ENCODE assay signal across 8 cellular contexts in the genomic region with DNA sequence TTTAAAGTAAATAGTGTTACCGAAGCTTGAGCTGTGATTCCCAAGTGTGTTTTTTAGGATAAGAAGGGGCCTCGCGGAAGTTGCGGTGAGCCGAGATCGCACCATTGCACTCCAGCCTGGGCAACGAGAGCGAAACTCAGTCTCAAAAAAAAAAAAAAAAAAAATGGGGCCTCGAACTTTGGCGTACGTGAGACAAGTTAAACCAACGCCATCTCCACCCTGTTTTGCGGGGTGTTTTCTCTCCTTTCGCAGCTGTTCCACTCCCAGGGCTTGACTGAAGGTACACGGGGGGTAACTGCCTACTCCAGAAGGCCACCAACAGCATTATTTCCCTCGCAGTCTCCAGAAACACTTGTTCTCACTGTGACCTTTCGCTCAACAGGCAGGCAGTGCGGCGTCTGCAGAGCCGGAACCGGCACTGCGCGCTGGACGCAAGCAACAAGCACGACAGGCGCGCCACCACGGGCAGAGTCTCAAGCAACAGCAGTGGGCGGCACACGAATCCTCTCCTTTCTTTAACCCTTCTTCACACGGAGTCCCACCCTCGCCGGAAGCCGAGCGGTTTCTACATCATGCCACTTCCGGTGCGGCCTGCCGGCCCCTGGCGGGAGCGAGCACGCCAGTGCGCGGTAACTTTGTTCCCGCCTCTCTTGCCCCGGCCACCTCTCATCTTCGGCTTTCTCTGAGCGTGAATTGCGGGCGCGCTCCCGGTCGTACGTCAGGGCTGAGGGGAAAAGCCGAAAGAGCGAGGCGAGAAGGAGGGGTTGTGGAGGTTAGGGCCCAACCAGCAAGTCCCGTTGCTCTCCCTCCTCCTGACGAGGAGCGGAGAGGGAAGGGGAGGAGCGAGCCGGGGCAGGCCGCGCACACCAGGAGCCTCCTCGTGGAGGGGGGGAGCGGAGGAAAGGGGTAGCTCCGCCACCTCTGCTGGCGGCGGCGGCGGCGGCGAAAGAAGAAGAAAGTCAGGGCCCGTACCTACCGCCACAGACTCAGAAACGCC. TPM values are rescaled to one million over a fixed set of nuclear protein-coding genes. Genes with fewer than 3 reads are reported as not detected.
DNase-seq lines count a peak whose midpoint lies in the region; ATAC-seq and TF ChIP-seq lines count a peak whose summit lies in the region.

No MANE protein-coding gene starts in this region.

- peaks cover 54% of the 10 kb centered on the region for H3K79me2 ChIP-seq in PC-9 (ENCODE audit: low read depth)

- peak; percentile 68 for ATAC-seq in GM21723 (IDR thresholded peaks at IDR 0.05; ENCODE audit: unreplicated experiment)
- peak; percentile 82 to 85 for ATAC-seq in activated T-cell treated with anti-CD3 and anti-CD28 coated beads, Interleukin-2, amount 50 U/mL, for 4 hours

- POLR2A ChIA-PET in PC-9 (lab: Charles Lee; ENCODE audit: unreplicated experiment), result interaction anchor here (0.6 kb wide), 4 partner anchors 53 to 382 kb away, joined by 3 to 6 read pairs (median 3); partner anchors contain the start of gene RALA

- peaks cover 28% of the 10 kb centered on the region for H3K4me1 Mint-ChIP-seq in activated T-cell treated with anti-CD3 and anti-CD28 coated beads, Interleukin-2, amount 50 U/mL, for 4 hours (ENCODE audit: low read depth)

- H3K27me3 ChIP-seq in PC-9 (ENCODE audit: insufficient read depth, low read depth), result no peaks in the 10 kb centered on the region

- H3K4me3 Mint-ChIP-seq in activated T-cell treated with anti-CD3 and anti-CD28 coated beads, Interleukin-2, amount 50 U/mL, for 4 hours, result peak overlapping the region; percentile 89

- H3K4me1 ChIP-seq in PC-9 (replicated peaks; ENCODE audit: insufficient read depth), result peaks cover 20% of the 10 kb centered on the region

- peak overlapping the region; percentile 99 for H3K4me2 ChIP-seq in PC-9

- CTCF ChIA-PET in PC-9 (lab: Charles Lee), result interaction anchor here (0.6 kb wide), 1 partner anchor 53 kb away, joined by 3 read pairs; no protein-coding TSS in a partner anchor

- H3K27ac ChIP-seq in PC-9, result peak overlapping the region; percentile 94

- BruUV-seq in PC-9 (replicated peaks; lab: Mats Ljungman, UMichigan), result TSS peak; percentile 95

- peak overlapping the region; percentile 96 for H2AFZ ChIP-seq in PC-9

- no peaks in the 10 kb centered on the region for H3K9me3 Mint-ChIP-seq in activated T-cell treated with anti-CD3 and anti-CD28 coated beads, Interleukin-2, amount 50 U/mL, for 4 hours

- H3K36me3 Mint-ChIP-seq in activated T-cell treated with anti-CD3 and anti-CD28 coated beads, Interleukin-2, amount 50 U/mL, for 4 hours (ENCODE audit: insufficient read depth), result peaks cover 3% of the 10 kb centered on the region

- DNase-seq in DMS53 treated with DMSO at 0.1 percent for 48 hours (lab: John Stamatoyannopoulos, UW; ENCODE audit: unreplicated experiment), result peak; percentile 96
- peak; percentile 100 for DNase-seq in KBM-7
- DNase-seq in PC-9, result peak; percentile 100
- DNase-seq in activated T-cell treated with anti-CD3 and anti-CD28 coated beads, Interleukin-2, amount 50 U/mL, for 4 hours, result peak; percentile 97
- peak; percentile 99 for DNase-seq in erythroblast (lab: John Stamatoyannopoulos, UW)
- DNase-seq in mucosa of gallbladder (ENCODE audit: low spot score), result peak; percentile 99
- DNase-seq in stimulated activated CD8-positive, alpha-beta memory T cell treated with anti-CD3 and anti-CD28 coated beads, Interleukin-4, amount 100 ng/mL, for 24 hours (ENCODE audit: low read depth), result peak; percentile 97

- no peaks in the 10 kb centered on the region for H3K36me3 ChIP-seq in PC-9 (ENCODE audit: low read depth)

- no peaks in the 10 kb centered on the region for H3K9me2 ChIP-seq in PC-9 (ENCODE audit: insufficient read depth)

- H3F3A ChIP-seq in PC-9 (ENCODE audit: insufficient read depth, low read depth), result peaks cover 26% of the 10 kb centered on the region

- peak overlapping the region; percentile 76 for H3K4me3 ChIP-seq in PC-9

- in situ Hi-C loops in KBM-7 (cut with MboI; ENCODE audit: low pct_unique_long_range_greater_than_20kb, low sequenced_read_pairs), result no loop called here

- H3K27me3 Mint-ChIP-seq in activated T-cell treated with anti-CD3 and anti-CD28 coated beads, Interleukin-2, amount 50 U/mL, for 4 hours (ENCODE audit: low read depth), result no peaks in the 10 kb centered on the region

- intact Hi-C loops in PC-9 (cut with micrococcal nuclease; ENCODE audit: unreplicated experiment), result loop anchor here (1.0 to 5.0 kb wide), 5 partner anchors 56 to 326 kb away; partner anchors contain the start of genes MPLKIP, RALA and SUGCT

- peak; percentile 98 for TF ChIP-seq POLR2A in erythroblast (IDR thresholded peaks at IDR 0.05; ENCODE audit: low read length)

- no peak for TF ChIP-seq CTCF in PC-9 (conservative IDR thresholded peaks at IDR 0.05)

- H3K9me3 ChIP-seq in PC-9 (ENCODE audit: insufficient read depth, low read depth), result no peaks in the 10 kb centered on the region

- H4K20me1 ChIP-seq in PC-9 (ENCODE audit: insufficient read depth), result peaks cover 30% of the 10 kb centered on the region

RNA-seq across cellular contexts. Expression of gene CDK13, which starts 0.8 kb away (rescaled TPM):
- 76.8 and 80.9 TPM in 2 replicates for total RNA-seq in PC-9 (2021)
- total RNA-seq in activated T-cell treated with anti-CD3 and anti-CD28 coated beads, Interleukin-2, amount 50 U/mL, for 4 hours, result 10 to 100 TPM; 33.9 to 39.3 (median 35.9) TPM
- 43.2 TPM for total RNA-seq in mucosa of gallbladder

Comparison
In these comparisons a context has a peak if more than half of its experiments do, and no peak if none do; other contexts are left out.
1. Peak in every context shown above with its lines: DNase-seq, ATAC-seq, H3K4me3 ChIP-seq and H3K27ac ChIP-seq.